In genomic region chr3:170027691-170028102, GRCh38 we compare ENCODE assay signal across 20 cellular contexts. TPM values are rescaled to one million over a fixed set of nuclear protein-coding genes. Genes with fewer than 3 reads are reported as not detected.
A peak's percentile ranks its signal among the peaks of the same experiment; 100 is the strongest.
DNase-seq lines count a peak whose midpoint lies in the region; ATAC-seq and TF ChIP-seq lines count a peak whose summit lies in the region.
"Had no signal": no experiment of that assay in that cellular context is flagged by ENCODE, and none has a peak within 500 bp of the region (broad histone marks: within the 10 kb centered on the region; RNA-seq: fewer than 3 reads in every experiment).

No MANE protein-coding gene starts in this region.

- peak overlapping the region; percentile 13; the same call in 1 of the 2 replicates for H3K4me2 ChIP-seq in MM.1S (ENCODE audit: low read depth, low read length)

- peak overlapping the region; percentile 46 for H2AFZ ChIP-seq in MM.1S (ENCODE audit: low read length)

- peak overlapping the region; percentile 27 to 60 for H3K27ac Mint-ChIP-seq in activated naive CD4-positive, alpha-beta T cell treated with anti-CD3 and anti-CD28 coated beads, Interleukin-2, amount 50 U/mL, for 72 hours
- H3K27ac Mint-ChIP-seq in activated T-helper 1 cell treated with anti-CD3 and anti-CD28 coated beads, Interleukin-12 subunit alpha, Interleukin-12 subunit beta, Interleukin-2, Interleukin-4 antibody, amounts not matched to agents 30 ng/mL and 10 ng/mL and 1 ng/mL, durations not matched to agents 14 hours and 24 hours and 36 hours = peak overlapping the region; percentile 13

- no peaks in the 10 kb centered on the region for H3K36me3 ChIP-seq in MM.1S (replicated peaks; ENCODE audit: insufficient read depth, low read length)
- no peaks in the 10 kb centered on the region for H3K36me3 ChIP-seq in neutrophil
- no peaks in the 10 kb centered on the region for H3K36me3 ChIP-seq in tibial artery
- H3K36me3 ChIP-seq: left ventricle myocardium inferior had no signal

- H3K4me3 ChIP-seq in MM.1S (ENCODE audit: low read length) (no peak overlapping the region), neutrophil (ENCODE audit: low read depth in 1 of 2, low read length in 1 of 2) (no peak overlapping the region), tibial artery (no peak overlapping the region)
- H3K4me3 ChIP-seq: left ventricle myocardium inferior, psoas muscle, SK-N-MC had no signal

- peak overlapping the region; percentile 27 for H3K4me3 Mint-ChIP-seq in activated T-helper 1 cell treated with anti-CD3 and anti-CD28 coated beads, Interleukin-12 subunit alpha, Interleukin-12 subunit beta, Interleukin-2, Interleukin-4 antibody, amounts not matched to agents 30 ng/mL and 10 ng/mL and 1 ng/mL, durations not matched to agents 14 hours and 24 hours and 36 hours

- H3K27me3 Mint-ChIP-seq in activated T-helper 1 cell treated with anti-CD3 and anti-CD28 coated beads, Interleukin-12 subunit alpha, Interleukin-12 subunit beta, Interleukin-2, Interleukin-4 antibody, amounts not matched to agents 30 ng/mL and 10 ng/mL and 1 ng/mL, durations not matched to agents 14 hours and 24 hours and 36 hours (ENCODE audit: insufficient read depth) = peaks cover 1% of the 10 kb centered on the region

- no peaks in the 10 kb centered on the region for H4K20me1 ChIP-seq in MM.1S (ENCODE audit: insufficient read depth, low read length)

- H3F3A ChIP-seq in MM.1S (ENCODE audit: insufficient read depth, low read length) = no peaks in the 10 kb centered on the region

- H3K27ac ChIP-seq in MM.1S (ENCODE audit: low read length) (no peak overlapping the region), neutrophil (peak overlapping the region; percentile 90), tibial artery (no peak overlapping the region)
- H3K27ac ChIP-seq: left ventricle myocardium inferior, psoas muscle, SK-N-MC had no signal

- H3K9me3 ChIP-seq in MM.1S (replicated peaks; ENCODE audit: insufficient read depth, low read length) = no peaks in the 10 kb centered on the region
- no peaks in the 10 kb centered on the region for H3K9me3 ChIP-seq in neutrophil
- no peaks in the 10 kb centered on the region for H3K9me3 ChIP-seq in tibial artery
- H3K9me3 ChIP-seq: left ventricle myocardium inferior, psoas muscle had no signal

- peaks cover 22% of the 10 kb centered on the region for H3K4me1 Mint-ChIP-seq in activated T-helper 1 cell treated with anti-CD3 and anti-CD28 coated beads, Interleukin-12 subunit alpha, Interleukin-12 subunit beta, Interleukin-2, Interleukin-4 antibody, amounts not matched to agents 30 ng/mL and 10 ng/mL and 1 ng/mL, durations not matched to agents 14 hours and 24 hours and 36 hours (ENCODE audit: low read depth)

- H3K36me3 Mint-ChIP-seq in activated naive CD4-positive, alpha-beta T cell treated with anti-CD3 and anti-CD28 coated beads, Interleukin-2, amount 50 U/mL, for 72 hours = no peaks in the 10 kb centered on the region
- H3K36me3 Mint-ChIP-seq in activated T-helper 1 cell treated with anti-CD3 and anti-CD28 coated beads, Interleukin-12 subunit alpha, Interleukin-12 subunit beta, Interleukin-2, Interleukin-4 antibody, amounts not matched to agents 30 ng/mL and 10 ng/mL and 1 ng/mL, durations not matched to agents 14 hours and 24 hours and 36 hours (ENCODE audit: low read depth) = peaks cover 2% of the 10 kb centered on the region

- intact Hi-C loops in activated T-helper 1 cell treated with anti-CD3 and anti-CD28 coated beads, Interleukin-12 subunit alpha, Interleukin-12 subunit beta, Interleukin-2, Interleukin-4 antibody, amounts not matched to agents 30 ng/mL and 10 ng/mL and 1 ng/mL, durations not matched to agents 14 hours and 24 hours and 36 hours (cut with micrococcal nuclease) = no loop called here
- intact Hi-C loops in tibial artery (cut with DNase I; ENCODE audit: low total_unique reads) = no loop called here

- H3K9me2 ChIP-seq in MM.1S (replicated peaks; ENCODE audit: insufficient read depth, low read length) = no peaks in the 10 kb centered on the region

- peak; percentile 51 to 87 for ATAC-seq in activated naive CD4-positive, alpha-beta T cell treated with anti-CD3 and anti-CD28 coated beads, Interleukin-2, amount 50 U/mL, for 72 hours
- ATAC-seq: psoas muscle had no signal

- TF ChIP-seq CTCF in MM.1S (IDR thresholded peaks at IDR 0.05; ENCODE audit: low read length) (no peak), neutrophil (IDR thresholded peaks at IDR 0.05) (no peak), tibial artery (IDR thresholded peaks at IDR 0.05) (no peak)

- no peak overlapping the region for H3K9ac ChIP-seq in MM.1S (ENCODE audit: low read length)

- peaks cover 5 to 8% of the 10 kb centered on the region in 2 donors for H3K9me3 Mint-ChIP-seq in activated naive CD4-positive, alpha-beta T cell treated with anti-CD3 and anti-CD28 coated beads, Interleukin-2, amount 50 U/mL, for 72 hours
- peaks cover 5% of the 10 kb centered on the region for H3K9me3 Mint-ChIP-seq in activated T-helper 1 cell treated with anti-CD3 and anti-CD28 coated beads, Interleukin-12 subunit alpha, Interleukin-12 subunit beta, Interleukin-2, Interleukin-4 antibody, amounts not matched to agents 30 ng/mL and 10 ng/mL and 1 ng/mL, durations not matched to agents 14 hours and 24 hours and 36 hours

- DNase-seq in activated naive CD4-positive, alpha-beta T cell treated with anti-CD3 and anti-CD28 coated beads, Interleukin-2, amount 50 U/mL, for 72 hours (ENCODE audit: low spot score in 2 of 2) = no peak
- DNase-seq in activated naive CD4-positive, alpha-beta T cell treated with Interleukin-2 at 50 U/mL for 16 hours = no peak
- DNase-seq in MM.1S = no peak
- no peak for DNase-seq in activated T-helper 1 cell treated with anti-CD3 and anti-CD28 coated beads, Interleukin-12 subunit alpha, Interleukin-12 subunit beta, Interleukin-2, Interleukin-4 antibody, amounts not matched to agents 30 ng/mL and 10 ng/mL and 1 ng/mL, durations not matched to agents 14 hours and 24 hours and 36 hours (ENCODE audit: low spot score)
- no peak for DNase-seq in kidney glomerular epithelial cell (lab: John Stamatoyannopoulos, UW)
- DNase-seq in RPMI8226 = no peak
- DNase-seq in tibial artery = no peak
- DNase-seq: C1 segment of cervical spinal cord; effector CD4-positive, alpha-beta T cell; EL; erythroblast; foreskin fibroblast; left ventricle myocardium inferior; NCI-H146; NCI-H2171; NCI-H526; psoas muscle; T-helper 9 cell had no signal

- no peaks in the 10 kb centered on the region for H3K79me2 ChIP-seq in MM.1S (ENCODE audit: low read length)

- H3K27me3 ChIP-seq in MM.1S (replicated peaks; ENCODE audit: insufficient read depth, low read length) = no peaks in the 10 kb centered on the region
- H3K27me3 ChIP-seq in neutrophil = no peaks in the 10 kb centered on the region
- H3K27me3 ChIP-seq in tibial artery = no peaks in the 10 kb centered on the region

- H3K4me1 ChIP-seq in MM.1S (ENCODE audit: low read length) (peaks cover 11% of the 10 kb centered on the region), neutrophil (ENCODE audit: control insufficient read depth in 1 of 2, insufficient read depth in 1 of 2, low read depth in 1 of 2, low read length in 1 of 2) (peaks cover 55 to 56% of the 10 kb centered on the region in 2 experiments), tibial artery (no peaks in the 10 kb centered on the region)
- H3K4me1 ChIP-seq: left ventricle myocardium inferior, psoas muscle had no signal

RNA-seq across cellular contexts. Expression of gene GPR160, which starts 10.1 kb away (rescaled TPM):
- total RNA-seq in activated naive CD4-positive, alpha-beta T cell treated with anti-CD3 and anti-CD28 coated beads, Interleukin-2, amount 50 U/mL, for 72 hours = 10 to 100 TPM in 1 of 2 donors, 1 to 10 TPM in 1; 7.2 to 13.2 TPM
- total RNA-seq in activated T-helper 1 cell treated with anti-CD3 and anti-CD28 coated beads, Interleukin-12 subunit alpha, Interleukin-12 subunit beta, Interleukin-2, Interleukin-4 antibody, amounts not matched to agents 30 ng/mL and 10 ng/mL and 1 ng/mL, durations not matched to agents 14 hours and 24 hours and 36 hours = 3.4 and 3.5 TPM in 2 replicates
